Comparison of ENCODE assay signal across 1 cellular context in genomic region chr12:57750561-57751431, GRCh38.
TF ChIP-seq lines count a peak whose summit lies in the region.

No MANE protein-coding gene starts in this region.

TF ChIP-seq in HCT116, 20 proteins besides CTCF, POLR2A, EP300 and RAD21 (continued from another document):
- TF ChIP-seq MAX (IDR thresholded peaks at IDR 0.05) (no peak), SP1 (IDR thresholded peaks at IDR 0.05; ENCODE audit: low read depth) (no peak), TCF7L2 (IDR thresholded peaks at IDR 0.05; ENCODE audit: borderline replicate concordance, extremely low read depth, insufficient read depth, insufficient read length) (no peak), SIN3A (IDR thresholded peaks at IDR 0.05; ENCODE audit: low read depth) (no peak), EZH2phosphoT487 (IDR thresholded peaks at IDR 0.05; ENCODE audit: borderline replicate concordance) (no peak), FOSL1 (IDR thresholded peaks at IDR 0.05; ENCODE audit: low read depth) (no peak), EGR1 (IDR thresholded peaks at IDR 0.05; ENCODE audit: low read depth) (no peak), REST (IDR thresholded peaks at IDR 0.05; ENCODE audit: low read depth) (no peak), ZNF274 (IDR thresholded peaks at IDR 0.05; ENCODE audit: low read depth, low read length) (no peak), SRF (IDR thresholded peaks at IDR 0.05; ENCODE audit: low read depth) (no peak), POLR2AphosphoS5 (IDR thresholded peaks at IDR 0.05; ENCODE audit: low read depth, low read length) (no peak), YY1 (IDR thresholded peaks at IDR 0.05; ENCODE audit: extremely low read depth, insufficient replicate concordance, low read depth, low read length) (no peak), EZH2 (IDR thresholded peaks at IDR 0.05) (no peak), ATF3 (IDR thresholded peaks at IDR 0.05) (no peak)
